Comparison of ENCODE assay signal across 17 cellular contexts in the genomic region with DNA sequence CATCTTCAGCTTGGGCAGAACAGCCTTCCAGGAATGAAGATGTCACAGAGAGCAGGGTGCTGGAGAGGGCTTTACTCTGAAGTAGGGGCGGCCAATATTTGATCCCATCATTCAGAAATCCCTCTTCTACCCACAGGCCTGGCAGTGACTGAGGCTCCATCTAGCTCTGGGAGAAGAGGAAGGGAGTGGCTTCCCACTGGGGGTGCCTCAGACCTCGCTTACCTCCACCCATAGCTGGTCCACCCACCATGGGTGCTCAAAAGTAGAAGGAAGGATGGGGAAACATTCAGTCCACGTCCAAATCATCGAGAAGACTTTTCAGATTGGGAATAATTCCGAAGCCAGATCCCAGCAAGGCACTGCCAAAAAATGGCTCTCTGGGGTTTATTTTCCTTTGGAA. TPM values are rescaled to one million over a fixed set of nuclear protein-coding genes. Genes with fewer than 3 reads are reported as not detected.
A peak's percentile ranks its signal among the peaks of the same experiment; 100 is the strongest.
DNase-seq lines count a peak whose midpoint lies in the region; ATAC-seq and TF ChIP-seq lines count a peak whose summit lies in the region.
"Had no signal": no experiment of that assay in that cellular context is flagged by ENCODE, and none has a peak within 500 bp of the region (broad histone marks: within the 10 kb centered on the region; RNA-seq: fewer than 3 reads in every experiment).

No MANE protein-coding gene starts in this region.

- POLR2A ChIA-PET in Caco-2 (lab: Charles Lee), result no interaction called here

- TF ChIP-seq CTCF in Caco-2 (IDR thresholded peaks at IDR 0.05; ENCODE audit: insufficient read depth in 1 of 2, low read depth in 1 of 2, low read length in 1 of 2, severe bottlenecking in 1 of 2, unreplicated experiment in 1 of 2) (no peak), coronary artery (IDR thresholded peaks at IDR 0.05) (no peak)

- H3K4me3 ChIP-seq in Caco-2 (ENCODE audit: low read depth, low read length) (no peak overlapping the region), coronary artery (peak overlapping the region; percentile 37), skin epidermis (no peak overlapping the region)

- H3K27me3 Mint-ChIP-seq in Caco-2 (ENCODE audit: insufficient read depth, unreplicated experiment), result no peaks in the 10 kb centered on the region

- H3K4me1 ChIP-seq in Caco-2, result peaks cover 51% of the 10 kb centered on the region

- peak overlapping the region; percentile 71 to 94 for H3K27ac ChIP-seq in coronary artery
- H3K27ac ChIP-seq in layer of hippocampus (ENCODE audit: low read depth, low read length), result peak overlapping the region; percentile 62
- peak overlapping the region in 19 of 21 experiments; percentile 10 to 76 (median 47) for H3K27ac ChIP-seq in skin epidermis

- no peak for DNase-seq in Caco-2
- no peak for DNase-seq in coronary artery (ENCODE audit: low spot score)
- no peak for DNase-seq in left colon
- no peak for DNase-seq in AML-193 (lab: John Stamatoyannopoulos, UW)
- DNase-seq: activated CD4-positive, alpha-beta T cell treated with anti-CD3 and anti-CD28 coated beads, Interleukin-2, amount 50 U/mL, for 48 hours; GDM1; NK-92 treated with Interleukin-12 subunit alpha and Interleukin-12 subunit beta, amount 100 ng/mL, for 24 hours; SIG-M5 had no signal

- intact Hi-C loops in Caco-2 (cut with micrococcal nuclease; ENCODE audit: unreplicated experiment), result loop anchor here (5.0 to 10.0 kb wide), 2 partner anchors 246 to 369 kb away; no protein-coding TSS in a partner anchor
- intact Hi-C loops in left colon (cut with DNase I, micrococcal nuclease), result no loop called here

- H3K27ac Mint-ChIP-seq in Caco-2 (ENCODE audit: unreplicated experiment), result peak overlapping the region; percentile 18
- H3K27ac Mint-ChIP-seq: activated T-helper 1 cell treated with anti-CD3 and anti-CD28 coated beads, Interleukin-12 subunit alpha, Interleukin-12 subunit beta, Interleukin-2, Interleukin-4 antibody, amounts not matched to agents 30 ng/mL and 10 ng/mL and 1 ng/mL, durations not matched to agents 14 hours and 24 hours and 36 hours had no signal

- H3K36me3 Mint-ChIP-seq in Caco-2 (ENCODE audit: insufficient read depth, unreplicated experiment), result no peaks in the 10 kb centered on the region

- H3K4me1 Mint-ChIP-seq in Caco-2 (ENCODE audit: low read depth, unreplicated experiment), result peaks cover 33% of the 10 kb centered on the region

- no peak overlapping the region for H3K4me3 Mint-ChIP-seq in Caco-2 (ENCODE audit: unreplicated experiment)
- H3K4me3 Mint-ChIP-seq: activated T-helper 1 cell treated with anti-CD3 and anti-CD28 coated beads, Interleukin-12 subunit alpha, Interleukin-12 subunit beta, Interleukin-2, Interleukin-4 antibody, amounts not matched to agents 30 ng/mL and 10 ng/mL and 1 ng/mL, durations not matched to agents 14 hours and 24 hours and 36 hours had no signal

- ATAC-seq in HG03439 (IDR thresholded peaks at IDR 0.05; ENCODE audit: unreplicated experiment), result no peak
- no peak for ATAC-seq in left colon
- ATAC-seq in GM18517 (IDR thresholded peaks at IDR 0.05; ENCODE audit: unreplicated experiment), result no peak

- no peaks in the 10 kb centered on the region for H3K9me3 ChIP-seq in Caco-2

- CTCF ChIA-PET in Caco-2 (lab: Charles Lee), result interaction anchor here (0.5 to 1.0 kb wide), 2 partner anchors 11 to 39 kb away, joined by 4 to 5 read pairs; no protein-coding TSS in a partner anchor

- no peaks in the 10 kb centered on the region for H3K9me3 Mint-ChIP-seq in Caco-2 (ENCODE audit: unreplicated experiment)
- H3K9me3 Mint-ChIP-seq: activated T-helper 1 cell treated with anti-CD3 and anti-CD28 coated beads, Interleukin-12 subunit alpha, Interleukin-12 subunit beta, Interleukin-2, Interleukin-4 antibody, amounts not matched to agents 30 ng/mL and 10 ng/mL and 1 ng/mL, durations not matched to agents 14 hours and 24 hours and 36 hours had no signal

- no TSS peak for BruUV-seq in Caco-2 (replicated peaks; lab: Mats Ljungman, UMichigan)

- H3K27me3 ChIP-seq in Caco-2 (replicated peaks; ENCODE audit: control insufficient read depth, insufficient read depth, low read length) (no peaks in the 10 kb centered on the region), layer of hippocampus (ENCODE audit: control insufficient read depth, insufficient read depth, low read length) (no peaks in the 10 kb centered on the region)

- no peaks in the 10 kb centered on the region for H3K36me3 ChIP-seq in Caco-2 (ENCODE audit: control insufficient read depth, insufficient read depth, low read length)

RNA-seq across cellular contexts. Expression of a gene that starts 11.8 kb away (rescaled TPM):
- total RNA-seq in Caco-2 (2022) (0.77 and 1.0 TPM in 2 replicates), left colon (1 to 10 TPM; 4.5 to 7.0 TPM)
- total RNA-seq: activated T-helper 1 cell treated with anti-CD3 and anti-CD28 coated beads, Interleukin-12 subunit alpha, Interleukin-12 subunit beta, Interleukin-2, Interleukin-4 antibody, amounts not matched to agents 30 ng/mL and 10 ng/mL and 1 ng/mL, durations not matched to agents 14 hours and 24 hours and 36 hours; HT-29 had no signal

RNA-seq across cellular contexts. Expression of a gene that starts 24.9 kb away (rescaled TPM):
- not detected in 2 replicates for total RNA-seq in Caco-2 (2022)
- total RNA-seq in left colon, result 10 to 100 TPM in 1 of 2 donors, 1 to 10 TPM in 1; 9.0 to 14.2 TPM
- total RNA-seq: HT-29 had no signal

RNA-seq across cellular contexts. Expression of a gene that starts 26.1 kb away (rescaled TPM):
- not detected in 2 replicates for total RNA-seq in Caco-2 (2022)
- not detected for total RNA-seq in left colon
- total RNA-seq: activated T-helper 1 cell treated with anti-CD3 and anti-CD28 coated beads, Interleukin-12 subunit alpha, Interleukin-12 subunit beta, Interleukin-2, Interleukin-4 antibody, amounts not matched to agents 30 ng/mL and 10 ng/mL and 1 ng/mL, durations not matched to agents 14 hours and 24 hours and 36 hours; dermis blood vessel endothelial cell; fibroblast of villous mesenchyme; HT-29; posterior vena cava had no signal
